In the genomic region with DNA sequence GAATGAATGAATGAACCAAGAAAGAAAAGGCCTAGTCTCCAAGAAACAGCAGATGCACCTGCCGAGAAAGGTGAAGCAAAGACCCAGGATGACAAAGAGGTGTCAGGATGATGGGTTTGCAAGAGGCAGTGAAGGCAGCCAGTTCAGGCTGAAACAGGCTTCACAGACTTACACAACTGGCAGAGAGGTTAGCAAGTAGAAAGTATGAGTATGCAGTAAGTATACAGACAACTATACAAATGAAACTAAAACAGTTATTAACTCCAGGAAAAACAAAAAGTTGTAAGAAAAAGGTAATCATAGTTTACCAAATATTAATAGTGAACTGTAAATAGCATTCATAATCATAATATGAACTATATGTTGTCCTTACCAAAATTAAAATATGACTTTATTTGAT, we compare ENCODE assay signal across 22 cellular contexts. TPM values are rescaled to one million over a fixed set of nuclear protein-coding genes. Genes with fewer than 3 reads are reported as not detected.
DNase-seq lines count a peak whose midpoint lies in the region; ATAC-seq and FAIRE-seq lines count a peak whose summit lies in the region.
"Had no signal": no experiment of that assay in that cellular context is flagged by ENCODE, and none has a peak within 500 bp of the region (broad histone marks: within the 10 kb centered on the region; RNA-seq: fewer than 3 reads in every experiment).

No MANE protein-coding gene starts in this region.

- H3K4me1 Mint-ChIP-seq in activated T-cell treated with anti-CD3 and anti-CD28 coated beads, Interleukin-2, amount 50 U/mL, for 72 hours (ENCODE audit: low read depth) = peaks cover 24% of the 10 kb centered on the region
- H3K4me1 Mint-ChIP-seq: B cell had no signal

- H3K27ac Mint-ChIP-seq in activated T-cell treated with anti-CD3 and anti-CD28 coated beads, Interleukin-2, amount 50 U/mL, for 72 hours = peak overlapping the region; percentile 54
- H3K27ac Mint-ChIP-seq: B cell had no signal

- no peak for DNase-seq in activated T-cell treated with anti-CD3 and anti-CD28 coated beads, Interleukin-2, amount 50 U/mL, for 72 hours
- DNase-seq in activated T-cell treated with anti-CD3 and anti-CD28 coated beads for 4 hours (no peak), RCC 7860 (ENCODE audit: low spot score) (no peak), epithelial cell of prostate (ENCODE audit: low read depth, low spot score) (no peak), RPMI8226 (no peak), caudate nucleus (lab: John Stamatoyannopoulos, UW) (no peak)
- DNase-seq: Caco-2; CD4-positive, CD25-positive, alpha-beta regulatory T cell; CD8-positive, alpha-beta T cell; DMS153; DND-41; GM23248; H7; HCEC 1CT had no signal

- peaks cover 22 to 51% of the 10 kb centered on the region in 2 donors for H3K36me3 Mint-ChIP-seq in activated T-cell treated with anti-CD3 and anti-CD28 coated beads, Interleukin-2, amount 50 U/mL, for 72 hours (ENCODE audit: insufficient read depth in 2 of 2)

- no peaks in the 10 kb centered on the region for H3K27me3 Mint-ChIP-seq in activated T-cell treated with anti-CD3 and anti-CD28 coated beads, Interleukin-2, amount 50 U/mL, for 72 hours (ENCODE audit: low read depth)
- H3K27me3 Mint-ChIP-seq: B cell; CD4-positive, CD25-positive, alpha-beta regulatory T cell had no signal

- no peak overlapping the region for H3K4me3 Mint-ChIP-seq in activated T-cell treated with anti-CD3 and anti-CD28 coated beads, Interleukin-2, amount 50 U/mL, for 72 hours
- H3K4me3 Mint-ChIP-seq: B cell; CD4-positive, CD25-positive, alpha-beta regulatory T cell; CD8-positive, alpha-beta T cell had no signal

- peak; percentile 4 for FAIRE-seq in RCC 7860 (lab: Jason Lieb, UNC)
- FAIRE-seq: A204.1, G401.6, GM12892, H1 had no signal

- ATAC-seq in activated T-cell treated with anti-CD3 and anti-CD28 coated beads, Interleukin-2, amount 50 U/mL, for 72 hours (replicated peaks in 1 of 2) = no peak
- ATAC-seq: CD8-positive, alpha-beta T cell had no signal

- peaks cover 0 to 3% of the 10 kb centered on the region in 2 donors for H3K9me3 Mint-ChIP-seq in activated T-cell treated with anti-CD3 and anti-CD28 coated beads, Interleukin-2, amount 50 U/mL, for 72 hours

- H3K27ac ChIP-seq in epithelial cell of prostate = peak overlapping the region; percentile 26
- H3K27ac ChIP-seq in caudate nucleus (ENCODE audit: low read depth, low read length) = no peak overlapping the region
- H3K27ac ChIP-seq: 22Rv1, BLaER1, C4-2B, GM23248 had no signal

RNA-seq across cellular contexts. Expression of a gene that starts 19.8 kb away (rescaled TPM):
- total RNA-seq in activated T-cell treated with anti-CD3 and anti-CD28 coated beads, Interleukin-2, amount 50 U/mL, for 72 hours = not detected
- total RNA-seq: B cell; Caco-2; CD4-positive, CD25-positive, alpha-beta regulatory T cell; CD8-positive, alpha-beta T cell; GM23248; H1; H7 had no signal
